ENCODE assay signal across 13 cellular contexts in genomic region chr7:132475037-132475668, GRCh38.
"Had no signal": no experiment of that assay in that cellular context is flagged by ENCODE, and none has a peak within 500 bp of the region (broad histone marks: within the 10 kb centered on the region; RNA-seq: fewer than 3 reads in every experiment).

No MANE protein-coding gene starts in this region.

- H3K27ac Mint-ChIP-seq: activated naive CD8-positive, alpha-beta T cell; stimulated activated memory B cell treated with anti-CD40 and anti-IgM and Interleukin-4, amounts not matched to agents 10 μg/mL and 1 μg/mL and 100 μg/mL, for 72 hours had no signal

- H3K36me3 ChIP-seq: heart right ventricle, right atrium auricular region, tibial artery had no signal

- H3K9me3 Mint-ChIP-seq: stimulated activated memory B cell treated with anti-CD40 and anti-IgM and Interleukin-4, amounts not matched to agents 10 μg/mL and 1 μg/mL and 100 μg/mL, for 72 hours had no signal

- H3K27me3 ChIP-seq: right atrium auricular region, tibial artery had no signal

- H3K4me1 Mint-ChIP-seq: stimulated activated memory B cell treated with anti-CD40 and anti-IgM and Interleukin-4, amounts not matched to agents 10 μg/mL and 1 μg/mL and 100 μg/mL, for 72 hours had no signal

- H3K27me3 Mint-ChIP-seq: activated naive CD8-positive, alpha-beta T cell had no signal

- H3K27ac ChIP-seq: heart right ventricle, right atrium auricular region, tibial artery had no signal

- H3K4me3 ChIP-seq: heart right ventricle, right atrium auricular region, tibial artery had no signal

- H3K4me3 Mint-ChIP-seq: activated naive CD8-positive, alpha-beta T cell; stimulated activated memory B cell treated with anti-CD40 and anti-IgM and Interleukin-4, amounts not matched to agents 10 μg/mL and 1 μg/mL and 100 μg/mL, for 72 hours had no signal

- H3K36me3 Mint-ChIP-seq: stimulated activated memory B cell treated with anti-CD40 and anti-IgM and Interleukin-4, amounts not matched to agents 10 μg/mL and 1 μg/mL and 100 μg/mL, for 72 hours had no signal

- ATAC-seq: heart right ventricle; stimulated activated memory B cell treated with anti-CD40 and anti-IgM and Interleukin-4, amounts not matched to agents 10 μg/mL and 1 μg/mL and 100 μg/mL, for 72 hours had no signal

- DNase-seq: activated gamma-delta T cell; activated T-cell treated with anti-CD3 and anti-CD28 coated beads, Interleukin-2, amount 50 U/mL, for 48 hours; aorta; dorsolateral prefrontal cortex; foreskin melanocyte; heart right ventricle; kidney glomerular epithelial cell; small intestine; T-helper 2 cell; tibial artery had no signal

- H3K9me3 ChIP-seq: heart right ventricle, right atrium auricular region, tibial artery had no signal
